8 cellular contexts compared by ENCODE assay signal in the genomic region with DNA sequence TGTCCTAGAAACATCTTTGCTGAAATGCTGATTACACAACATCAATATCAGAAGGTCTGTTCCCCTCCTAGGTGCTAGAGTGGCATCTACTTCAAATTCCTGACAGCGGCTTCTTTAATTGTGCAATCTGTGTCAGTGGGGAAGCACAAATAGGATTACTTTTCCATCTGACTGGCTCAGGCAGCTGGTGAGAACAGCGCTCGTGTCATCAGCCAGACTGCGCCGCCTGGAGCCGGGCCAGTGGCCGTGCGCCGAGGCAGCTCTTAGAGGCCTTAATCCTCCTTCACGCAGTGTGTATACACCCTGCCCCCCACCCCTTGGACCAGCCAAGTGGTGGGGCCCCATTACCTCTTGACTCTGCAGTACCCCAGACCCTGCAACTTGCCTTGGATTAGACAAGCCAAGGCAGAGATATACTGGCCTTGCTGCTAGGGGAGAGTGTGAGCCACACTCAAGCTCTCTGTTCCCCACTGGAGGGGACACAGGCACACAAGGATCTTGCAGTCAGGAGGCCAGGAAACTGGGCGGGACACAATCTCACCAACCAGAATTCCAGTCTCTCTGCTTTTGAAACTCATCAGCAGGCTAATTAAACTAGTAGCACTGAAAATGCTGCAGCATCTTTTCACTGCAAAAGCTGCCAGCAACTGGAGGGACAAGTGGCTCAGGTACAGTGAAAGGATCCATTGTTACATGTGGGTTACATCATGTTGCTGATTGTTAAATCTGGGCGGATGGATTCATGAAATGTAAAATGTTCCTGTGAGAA. TPM values are rescaled to one million over a fixed set of nuclear protein-coding genes. Genes with fewer than 3 reads are reported as not detected.
DNase-seq lines count a peak whose midpoint lies in the region; ATAC-seq and TF ChIP-seq lines count a peak whose summit lies in the region.

No MANE protein-coding gene starts in this region.

- DNase-seq in AG20443 (ENCODE audit: low spot score) (peak; percentile 87), HUDEP-2 (lab: John Stamatoyannopoulos, UW; ENCODE audit: unreplicated experiment in 76 of 76) (peak in 62 of 76 experiments; percentile 22 to 77 (median 54)), Panc1 (ENCODE audit: low read depth, low spot score) (no peak), mesothelial cell of epicardium (ENCODE audit: low spot score in 2 of 2, unreplicated experiment in 2 of 2) (peak in 1 of 2 experiments; percentile 53), transverse colon (peak; percentile 69)
- no peak for DNase-seq in effector memory CD8-positive, alpha-beta T cell

- POLR2A ChIA-PET in Panc1 (lab: Charles Lee) = no interaction called here

- H3K27me3 ChIP-seq in Panc1 (ENCODE audit: control insufficient read depth, insufficient read depth, low read length) = no peaks in the 10 kb centered on the region
- H3K27me3 ChIP-seq in transverse colon = no peaks in the 10 kb centered on the region

- TF ChIP-seq EP300 in transverse colon (IDR thresholded peaks at IDR 0.05; ENCODE audit: low read depth) = no peak

- TF ChIP-seq POLR2A in transverse colon (IDR thresholded peaks at IDR 0.05) = no peak

- H3K4me3 Mint-ChIP-seq in effector memory CD8-positive, alpha-beta T cell = peak overlapping the region; percentile 45 to 81
- H3K4me3 Mint-ChIP-seq in mesothelial cell of epicardium = no peak overlapping the region

- WGBS in transverse colon (ENCODE audit: low coverage in 1 of 2), 2 donors = 27 to 29% methylated on average over 1 to 8 of the region's 12 CpGs

- H3K27me3 Mint-ChIP-seq in effector memory CD8-positive, alpha-beta T cell = no peaks in the 10 kb centered on the region
- no peaks in the 10 kb centered on the region for H3K27me3 Mint-ChIP-seq in mesothelial cell of epicardium (ENCODE audit: low read depth)

- BruUV-seq in Panc1 (replicated peaks; lab: Mats Ljungman, UMichigan) = TSS peak; percentile 38

- CTCF ChIA-PET in Panc1 (lab: Charles Lee) = interaction anchor here (0.5 kb wide), 1 partner anchor 99 kb away, joined by 5 read pairs; no protein-coding TSS in a partner anchor

- H3K36me3 Mint-ChIP-seq in effector memory CD8-positive, alpha-beta T cell (ENCODE audit: insufficient read depth) = peaks cover 20% of the 10 kb centered on the region
- no peaks in the 10 kb centered on the region for H3K36me3 Mint-ChIP-seq in mesothelial cell of epicardium

- H3K9me3 ChIP-seq in Panc1 (ENCODE audit: control insufficient read depth, insufficient read depth, low read depth, low read length) = no peaks in the 10 kb centered on the region
- no peaks in the 10 kb centered on the region for H3K9me3 ChIP-seq in transverse colon

- peak overlapping the region in 1 of 2 experiments; percentile 0; a peak in 1 of 4 replicates for H3K4me3 ChIP-seq in Panc1 (ENCODE audit: low read depth in 2 of 2, low read length in 2 of 2)
- no peak overlapping the region for H3K4me3 ChIP-seq in transverse colon

- H3K4me1 Mint-ChIP-seq in effector memory CD8-positive, alpha-beta T cell (ENCODE audit: low read depth in 2 of 2) = peaks cover 72 to 86% of the 10 kb centered on the region in 2 donors
- peaks cover 73% of the 10 kb centered on the region for H3K4me1 Mint-ChIP-seq in mesothelial cell of epicardium

- H3K9me3 Mint-ChIP-seq in effector memory CD8-positive, alpha-beta T cell = no peaks in the 10 kb centered on the region
- no peaks in the 10 kb centered on the region for H3K9me3 Mint-ChIP-seq in mesothelial cell of epicardium

- H3K27ac Mint-ChIP-seq in effector memory CD8-positive, alpha-beta T cell = peak overlapping the region; percentile 89 to 91
- H3K27ac Mint-ChIP-seq in mesothelial cell of epicardium = peak overlapping the region; percentile 92

- ATAC-seq in Panc1 = peak; percentile 77
- no peak for ATAC-seq in effector memory CD8-positive, alpha-beta T cell (replicated peaks)
- no peak for ATAC-seq in GM21737 (IDR thresholded peaks at IDR 0.05; ENCODE audit: unreplicated experiment)
- no peak for ATAC-seq in GM18861 (IDR thresholded peaks at IDR 0.05; ENCODE audit: unreplicated experiment)

- in situ Hi-C loops in Panc1 (cut with HindIII; ENCODE audit: low pct_unique_long_range_greater_than_20kb, low sequenced_read_pairs) (no loop called here), transverse colon (cut with MboI; ENCODE audit: low pct_ligation_motif_present in 1 of 4, low pct_unique_long_range_greater_than_20kb in 1 of 4, low sequenced_read_pairs in 3 of 4) (no loop called here)

- TF ChIP-seq CTCF in Panc1 (IDR thresholded peaks at IDR 0.05) (no peak), mesothelial cell of epicardium (IDR thresholded peaks at IDR 0.05; ENCODE audit: unreplicated experiment) (no peak), transverse colon (IDR thresholded peaks at IDR 0.05) (no peak)

- H3K4me1 ChIP-seq in Panc1 (ENCODE audit: control insufficient read depth, insufficient read depth, low read length) = peaks cover 71% of the 10 kb centered on the region
- H3K4me1 ChIP-seq in transverse colon = peaks cover 67 to 100% (median 87%) of the 10 kb centered on the region in 4 donors

- H3K36me3 ChIP-seq in Panc1 (ENCODE audit: control insufficient read depth, insufficient read depth, low read length) (no peaks in the 10 kb centered on the region), transverse colon (no peaks in the 10 kb centered on the region)

- intact Hi-C loops in Panc1 (cut with micrococcal nuclease; ENCODE audit: unreplicated experiment) = no loop called here
- intact Hi-C loops in transverse colon (cut with DNase I; ENCODE audit: low total_unique reads) = no loop called here

- peak overlapping the region; percentile 82 for H3K27ac ChIP-seq in Panc1 (ENCODE audit: low read length)
- peak overlapping the region; percentile 63 to 85 (median 68) for H3K27ac ChIP-seq in transverse colon

RNA-seq across cellular contexts. Expression of gene EPHX3, which starts 48.9 kb away (rescaled TPM):
- total RNA-seq in Panc1 (2021; ENCODE audit: unreplicated experiment) (0.31 TPM), mesothelial cell of epicardium (2.1 to 2.4 TPM (median 2.1 TPM) in 3 replicates), transverse colon (not detected)
- 0.17 TPM for polyA plus RNA-seq in Panc1 (2012; ENCODE audit: insufficient read length)

RNA-seq across cellular contexts. Expression of gene BRD4, which starts 51.2 kb away (rescaled TPM):
- total RNA-seq in Panc1 (2021; ENCODE audit: unreplicated experiment) = 102 TPM
- polyA plus RNA-seq in Panc1 (2012; ENCODE audit: insufficient read length) = 75.9 TPM
- 148 to 153 TPM (median 152 TPM) in 3 replicates for total RNA-seq in mesothelial cell of epicardium
- 10 to 100 TPM; 39.5 to 87.9 (median 61.2) TPM for total RNA-seq in transverse colon

Comparison
In these comparisons a context has a peak if more than half of its experiments do, and no peak if none do; other contexts are left out.
1. DNase-seq: peak in AG20443 (single experiment), HUDEP-2 (62 of 76) and transverse colon (single experiment); none in Panc1 (single experiment) and effector memory CD8-positive, alpha-beta T cell (0 of 3).